26 cellular contexts compared by ENCODE assay signal in the genomic region with DNA sequence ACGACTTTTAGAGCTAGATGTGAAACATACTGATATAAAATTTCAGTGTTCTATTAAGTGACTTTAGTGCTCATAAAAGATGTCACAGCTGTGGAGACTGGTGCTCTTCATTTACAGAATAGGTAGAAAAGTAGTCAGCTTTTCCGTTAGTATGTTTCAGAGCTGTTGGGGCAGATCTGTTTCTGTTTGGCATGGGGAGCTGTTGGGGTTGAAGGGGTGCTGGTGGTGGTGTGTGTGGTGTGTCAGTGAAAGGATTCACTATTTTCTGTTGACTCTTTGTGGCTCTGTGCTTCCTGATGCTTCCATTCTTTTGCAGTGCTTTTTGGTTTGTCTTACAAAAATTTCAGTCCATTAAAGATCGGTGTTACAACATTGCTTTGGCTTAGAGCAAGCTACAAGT. TPM values are rescaled to one million over a fixed set of nuclear protein-coding genes. Genes with fewer than 3 reads are reported as not detected.
A peak's percentile ranks its signal among the peaks of the same experiment; 100 is the strongest.
DNase-seq lines count a peak whose midpoint lies in the region; FAIRE-seq and TF ChIP-seq lines count a peak whose summit lies in the region.
"Had no signal": no experiment of that assay in that cellular context is flagged by ENCODE, and none has a peak within 500 bp of the region (broad histone marks: within the 10 kb centered on the region; RNA-seq: fewer than 3 reads in every experiment).

No MANE protein-coding gene starts in this region.

- H3K79me2 ChIP-seq in neural progenitor cell (ENCODE audit: low read depth): peaks cover 73% of the 10 kb centered on the region

- TF ChIP-seq CTCF in VCaP (conservative IDR thresholded peaks at IDR 0.05) (no peak), neural progenitor cell (IDR thresholded peaks at IDR 0.05) (no peak)

- peak overlapping the region; percentile 91; the same call in 1 of the 2 replicates for H3K27ac ChIP-seq in VCaP
- H3K27ac ChIP-seq in neural progenitor cell: no peak overlapping the region
- H3K27ac ChIP-seq: left lung, pancreas, thoracic aorta had no signal

- H3K4me1 ChIP-seq in neural progenitor cell: peaks cover 28% of the 10 kb centered on the region

- CTCF ChIA-PET in activated CD4-positive, alpha-beta T cell treated with anti-CD3 and anti-CD28 coated beads, Interleukin-2, amount 10 ng/mL, durations not matched to agents 7 days and 5 days (lab: Charles Lee): no interaction called here

- H3F3A ChIP-seq in neural progenitor cell (ENCODE audit: low read depth): peaks cover 19% of the 10 kb centered on the region

- H3K27me3 Mint-ChIP-seq in activated CD4-positive, alpha-beta T cell treated with anti-CD3 and anti-CD28 coated beads, Interleukin-2, amount 10 ng/mL, durations not matched to agents 7 days and 5 days: peaks cover 20% of the 10 kb centered on the region
- peaks cover 8% of the 10 kb centered on the region for H3K27me3 Mint-ChIP-seq in neural progenitor cell (ENCODE audit: insufficient read depth, low read depth)
- peaks cover 28% of the 10 kb centered on the region for H3K27me3 Mint-ChIP-seq in activated T-helper 2 cell treated with anti-CD3 and anti-CD28 coated beads, Interferon-gamma antibody, Interleukin-2, Interleukin-4, amounts not matched to agents 10 μg/mL and 5 μg/mL and 100 μg/mL, durations not matched to agents 14 hours and 24 hours and 36 hours (ENCODE audit: low read depth)

- peaks cover 52% of the 10 kb centered on the region for H4K20me1 ChIP-seq in neural progenitor cell (ENCODE audit: low read depth)

- H3K9me3 ChIP-seq in neural progenitor cell (ENCODE audit: low read depth): no peaks in the 10 kb centered on the region
- H3K9me3 ChIP-seq: left lung, pancreas, SK-N-SH, thoracic aorta had no signal

- POLR2A ChIA-PET in activated CD4-positive, alpha-beta T cell treated with anti-CD3 and anti-CD28 coated beads, Interleukin-2, amount 10 ng/mL, durations not matched to agents 7 days and 5 days (lab: Charles Lee): no interaction called here

- H3K4me3 ChIP-seq in neural progenitor cell: no peak overlapping the region
- H3K4me3 ChIP-seq: left lung, pancreas, thoracic aorta had no signal

- no peak overlapping the region for H3K9ac ChIP-seq in neural progenitor cell
- H3K9ac ChIP-seq: SK-N-SH had no signal

- H3K27ac Mint-ChIP-seq in activated CD4-positive, alpha-beta T cell treated with anti-CD3 and anti-CD28 coated beads, Interleukin-2, amount 10 ng/mL, durations not matched to agents 7 days and 5 days: no peak overlapping the region
- H3K27ac Mint-ChIP-seq in neural progenitor cell: no peak overlapping the region
- H3K27ac Mint-ChIP-seq in activated T-helper 2 cell treated with anti-CD3 and anti-CD28 coated beads, Interferon-gamma antibody, Interleukin-2, Interleukin-4, amounts not matched to agents 10 μg/mL and 5 μg/mL and 100 μg/mL, durations not matched to agents 14 hours and 24 hours and 36 hours: no peak overlapping the region
- H3K27ac Mint-ChIP-seq: HFFc6, mesothelial cell of epicardium, natural killer cell, T-helper 17 cell had no signal

- H3K27me3 ChIP-seq in neural progenitor cell: peaks cover 13% of the 10 kb centered on the region

- intact Hi-C loops in activated T-helper 2 cell treated with anti-CD3 and anti-CD28 coated beads, Interferon-gamma antibody, Interleukin-2, Interleukin-4, amounts not matched to agents 10 μg/mL and 5 μg/mL and 100 μg/mL, durations not matched to agents 14 hours and 24 hours and 36 hours (cut with micrococcal nuclease): loop anchor here (10.0 kb wide), 2 partner anchors 228 to 598 kb away; a partner anchor contains a TSS

- no peak overlapping the region for H2AFZ ChIP-seq in neural progenitor cell (replicated peaks)

- no peaks in the 10 kb centered on the region for H3K9me3 Mint-ChIP-seq in activated CD4-positive, alpha-beta T cell treated with anti-CD3 and anti-CD28 coated beads, Interleukin-2, amount 10 ng/mL, durations not matched to agents 7 days and 5 days
- H3K9me3 Mint-ChIP-seq in neural progenitor cell: no peaks in the 10 kb centered on the region
- H3K9me3 Mint-ChIP-seq in activated T-helper 2 cell treated with anti-CD3 and anti-CD28 coated beads, Interferon-gamma antibody, Interleukin-2, Interleukin-4, amounts not matched to agents 10 μg/mL and 5 μg/mL and 100 μg/mL, durations not matched to agents 14 hours and 24 hours and 36 hours: no peaks in the 10 kb centered on the region
- H3K9me3 Mint-ChIP-seq: HFFc6, mesothelial cell of epicardium, natural killer cell had no signal

- peak; percentile 42 for FAIRE-seq in GM18507 (lab: Jason Lieb, UNC)
- FAIRE-seq: pancreas had no signal

- no peak overlapping the region for H3K4me3 Mint-ChIP-seq in activated CD4-positive, alpha-beta T cell treated with anti-CD3 and anti-CD28 coated beads, Interleukin-2, amount 10 ng/mL, durations not matched to agents 7 days and 5 days
- H3K4me3 Mint-ChIP-seq in neural progenitor cell: no peak overlapping the region
- H3K4me3 Mint-ChIP-seq in activated T-helper 2 cell treated with anti-CD3 and anti-CD28 coated beads, Interferon-gamma antibody, Interleukin-2, Interleukin-4, amounts not matched to agents 10 μg/mL and 5 μg/mL and 100 μg/mL, durations not matched to agents 14 hours and 24 hours and 36 hours (ENCODE audit: low read depth): no peak overlapping the region
- H3K4me3 Mint-ChIP-seq: HFFc6, mesothelial cell of epicardium, natural killer cell, T-helper 17 cell had no signal

- no peaks in the 10 kb centered on the region for H3K36me3 Mint-ChIP-seq in activated CD4-positive, alpha-beta T cell treated with anti-CD3 and anti-CD28 coated beads, Interleukin-2, amount 10 ng/mL, durations not matched to agents 7 days and 5 days (ENCODE audit: low read depth)
- peaks cover 12% of the 10 kb centered on the region for H3K36me3 Mint-ChIP-seq in neural progenitor cell
- H3K36me3 Mint-ChIP-seq in activated T-helper 2 cell treated with anti-CD3 and anti-CD28 coated beads, Interferon-gamma antibody, Interleukin-2, Interleukin-4, amounts not matched to agents 10 μg/mL and 5 μg/mL and 100 μg/mL, durations not matched to agents 14 hours and 24 hours and 36 hours (ENCODE audit: low read depth): no peaks in the 10 kb centered on the region
- H3K36me3 Mint-ChIP-seq: natural killer cell had no signal

- H3K4me2 ChIP-seq in neural progenitor cell: peak overlapping the region; percentile 43
- H3K4me2 ChIP-seq: SK-N-SH had no signal

- H3K36me3 ChIP-seq in neural progenitor cell: no peaks in the 10 kb centered on the region
- H3K36me3 ChIP-seq: left lung, pancreas, thoracic aorta had no signal

- peak; percentile 18 for DNase-seq in activated CD4-positive, alpha-beta T cell treated with anti-CD3 and anti-CD28 coated beads for 48 hours
- no peak for DNase-seq in activated CD4-positive, alpha-beta T cell treated with anti-CD3 and anti-CD28 coated beads, Interleukin-2, amount 10 ng/mL, durations not matched to agents 7 days and 5 days
- DNase-seq in GM18507 (ENCODE audit: extremely low spot score, insufficient read length, low read depth) (no peak), neural progenitor cell (ENCODE audit: low spot score) (no peak), HK-2 (ENCODE audit: unreplicated experiment) (no peak), cortex of kidney (lab: John Stamatoyannopoulos, UW) (no peak)
- no peak for DNase-seq in activated T-helper 2 cell treated with anti-CD3 and anti-CD28 coated beads, Interferon-gamma antibody, Interleukin-2, Interleukin-4, amounts not matched to agents 10 μg/mL and 5 μg/mL and 100 μg/mL, durations not matched to agents 14 hours and 24 hours and 36 hours (ENCODE audit: low spot score)
- DNase-seq: 8988T; activated CD4-positive, alpha-beta T cell treated with anti-CD3 and anti-CD28 coated beads, Interleukin-2, amount 50 U/mL, for 1 hour; activated CD8-positive, alpha-beta memory T cell treated with anti-CD3 and anti-CD28 coated beads, Interleukin-2, amount 50 U/mL, for 48 hours; activated effector memory CD4-positive, alpha-beta T cell treated with Interleukin-2 at 50 U/mL for 16 hours; DND-41; GOT3; HFFc6; left lung; natural killer cell; NCI-H446 treated with DMSO at 0.1 percent for 48 hours; NCI-H82; OCI-M1; pancreas; SK-N-SH; stimulated activated naive CD4-positive, alpha-beta T cell; T-helper 17 cell had no signal

- peaks cover 11% of the 10 kb centered on the region for H3K4me1 Mint-ChIP-seq in activated CD4-positive, alpha-beta T cell treated with anti-CD3 and anti-CD28 coated beads, Interleukin-2, amount 10 ng/mL, durations not matched to agents 7 days and 5 days
- peaks cover 15% of the 10 kb centered on the region for H3K4me1 Mint-ChIP-seq in neural progenitor cell
- H3K4me1 Mint-ChIP-seq in activated T-helper 2 cell treated with anti-CD3 and anti-CD28 coated beads, Interferon-gamma antibody, Interleukin-2, Interleukin-4, amounts not matched to agents 10 μg/mL and 5 μg/mL and 100 μg/mL, durations not matched to agents 14 hours and 24 hours and 36 hours (ENCODE audit: low read depth): peaks cover 19% of the 10 kb centered on the region

RNA-seq across cellular contexts. Expression of a gene that starts 3.2 kb away (rescaled TPM):
- 1 to 10 TPM; 1.7 to 4.7 TPM for total RNA-seq in activated CD4-positive, alpha-beta T cell treated with anti-CD3 and anti-CD28 coated beads, Interleukin-2, amount 10 ng/mL, durations not matched to agents 7 days and 5 days
- total RNA-seq in neural progenitor cell (ENCODE audit: low replicate concordance): 86.2 and 89.8 TPM in 2 replicates
- 6.3 and 7.5 TPM in 2 replicates for total RNA-seq in activated T-helper 2 cell treated with anti-CD3 and anti-CD28 coated beads, Interferon-gamma antibody, Interleukin-2, Interleukin-4, amounts not matched to agents 10 μg/mL and 5 μg/mL and 100 μg/mL, durations not matched to agents 14 hours and 24 hours and 36 hours

Comparison
In these comparisons a context has a peak if more than half of its experiments do, and no peak if none do; other contexts are left out.
1. RNA of a gene that starts 3.2 kb away (total RNA-seq): 86.2 to 89.8 TPM in neural progenitor cell; 6.3 to 7.5 TPM in activated T-helper 2 cell treated with anti-CD3 and anti-CD28 coated beads, Interferon-gamma antibody, Interleukin-2, Interleukin-4, amounts not matched to agents 10 μg/mL and 5 μg/mL and 100 μg/mL, durations not matched to agents 14 hours and 24 hours and 36 hours and 1.7 to 4.7 TPM in activated CD4-positive, alpha-beta T cell treated with anti-CD3 and anti-CD28 coated beads, Interleukin-2, amount 10 ng/mL, durations not matched to agents 7 days and 5 days; every median in the first group is over 10 times any median in the second.